26 cellular contexts compared by ENCODE assay signal in genomic region chr20:20454850-20455627, GRCh38.
DNase-seq lines count a peak whose midpoint lies in the region; ATAC-seq and TF ChIP-seq lines count a peak whose summit lies in the region.
"Had no signal": no experiment of that assay in that cellular context is flagged by ENCODE, and none has a peak within 500 bp of the region (broad histone marks: within the 10 kb centered on the region; RNA-seq: fewer than 3 reads in every experiment).

No MANE protein-coding gene starts in this region.

- peaks cover 37% of the 10 kb centered on the region for H3K4me1 Mint-ChIP-seq in activated CD4-positive, alpha-beta T cell treated with anti-CD3 and anti-CD28 coated beads, Interleukin-2, amount 10 ng/mL, durations not matched to agents 24 days and 14 days

- H3K27ac Mint-ChIP-seq in activated CD4-positive, alpha-beta T cell treated with anti-CD3 and anti-CD28 coated beads, Interleukin-2, amount 10 ng/mL, durations not matched to agents 24 days and 14 days = peak overlapping the region; percentile 58
- H3K27ac Mint-ChIP-seq: stimulated activated memory B cell treated with anti-CD40 and anti-IgM and Interleukin-4, amounts not matched to agents 10 μg/mL and 1 μg/mL and 100 μg/mL, for 72 hours had no signal

- peaks cover 0 to 25% (median 4%) of the 10 kb centered on the region in 9 donors for H3K36me3 ChIP-seq in heart right ventricle
- H3K36me3 ChIP-seq: prostate gland, uterus had no signal

- H3K4me1 ChIP-seq in heart right ventricle = peaks cover 0 to 42% (median 24%) of the 10 kb centered on the region in 9 donors
- H3K4me1 ChIP-seq: Peyer's patch, prostate gland, testis, uterus had no signal

- H3K9me3 ChIP-seq in heart right ventricle = no peaks in the 10 kb centered on the region
- H3K9me3 ChIP-seq: esophagus muscularis mucosa, gastrocnemius medialis, Peyer's patch, prostate gland, SK-N-SH, testis, uterus had no signal

- 72 to 80% methylated on average over 21 of the region's 21 CpGs for WGBS in heart right ventricle, 2 donors

- H3K9me3 Mint-ChIP-seq in activated CD4-positive, alpha-beta T cell treated with anti-CD3 and anti-CD28 coated beads, Interleukin-2, amount 10 ng/mL, durations not matched to agents 24 days and 14 days = no peaks in the 10 kb centered on the region
- H3K9me3 Mint-ChIP-seq: stimulated activated memory B cell treated with anti-CD40 and anti-IgM and Interleukin-4, amounts not matched to agents 10 μg/mL and 1 μg/mL and 100 μg/mL, for 72 hours had no signal

- peak in 6 of 8 donors; percentile 21 to 57 (median 38) for ATAC-seq in heart right ventricle
- no peak for ATAC-seq in GM21786 (IDR thresholded peaks at IDR 0.05; ENCODE audit: unreplicated experiment)
- ATAC-seq: activated CD4-positive, CD25-positive, alpha-beta regulatory T cell treated with anti-CD3 and anti-CD28 coated beads, Interleukin-2, amount 50 U/mL, for 24 hours; stimulated activated memory B cell treated with anti-CD40 and anti-IgM and Interleukin-4, amounts not matched to agents 10 μg/mL and 1 μg/mL and 100 μg/mL, for 72 hours had no signal

- DNase-seq in activated CD4-positive, alpha-beta T cell treated with anti-CD3 and anti-CD28 coated beads, Interleukin-2, amount 10 ng/mL, durations not matched to agents 24 days and 14 days = no peak
- no peak for DNase-seq in activated CD4-positive, alpha-beta T cell treated with anti-CD3 and anti-CD28 coated beads for 1 hour
- DNase-seq in NCI-H1092 treated with DMSO at 0.1 percent for 48 hours (lab: John Stamatoyannopoulos, UW) = peak; percentile 62
- peak; percentile 92 for DNase-seq in NCI-H82 (lab: John Stamatoyannopoulos, UW)
- DNase-seq in heart right ventricle = no peak
- no peak for DNase-seq in SKM-1 (lab: John Stamatoyannopoulos, UW; ENCODE audit: unreplicated experiment)
- no peak for DNase-seq in GM19238 (ENCODE audit: insufficient read length, low spot score)
- DNase-seq: activated effector memory CD4-positive, alpha-beta T cell treated with Interleukin-2 at 50 U/mL for 16 hours; effector memory CD4-positive, alpha-beta T cell; gastrocnemius medialis; GM23248; Kasumi-1; kidney; mammary epithelial cell; NK-92 treated with Interleukin-12 subunit alpha and Interleukin-12 subunit beta, amount 100 ng/mL, for 24 hours; Peyer's patch; SK-N-SH; T1000; testis; uterus had no signal

- peaks cover 47% of the 10 kb centered on the region for H3K36me3 Mint-ChIP-seq in activated CD4-positive, alpha-beta T cell treated with anti-CD3 and anti-CD28 coated beads, Interleukin-2, amount 10 ng/mL, durations not matched to agents 24 days and 14 days (ENCODE audit: low read depth)

- no peak overlapping the region for H3K4me3 Mint-ChIP-seq in activated CD4-positive, alpha-beta T cell treated with anti-CD3 and anti-CD28 coated beads, Interleukin-2, amount 10 ng/mL, durations not matched to agents 24 days and 14 days
- H3K4me3 Mint-ChIP-seq: stimulated activated memory B cell treated with anti-CD40 and anti-IgM and Interleukin-4, amounts not matched to agents 10 μg/mL and 1 μg/mL and 100 μg/mL, for 72 hours had no signal

- intact Hi-C loops in activated CD4-positive, alpha-beta T cell treated with anti-CD3 and anti-CD28 coated beads, Interleukin-2, amount 10 ng/mL, durations not matched to agents 24 days and 14 days (cut with micrococcal nuclease) = no loop called here
- intact Hi-C loops in heart right ventricle (cut with DNase I) = no loop called here

- TF ChIP-seq CTCF in heart right ventricle (IDR thresholded peaks at IDR 0.05) = no peak

- H3K27ac ChIP-seq in heart right ventricle = peak overlapping the region in 4 of 10 donors; percentile 33 to 57 (median 44)
- H3K27ac ChIP-seq: esophagus muscularis mucosa, GM23248, Peyer's patch, prostate gland, testis, uterus had no signal

- no peaks in the 10 kb centered on the region for H3K27me3 ChIP-seq in heart right ventricle
- H3K27me3 ChIP-seq: esophagus muscularis mucosa, gastrocnemius medialis, Peyer's patch, testis, uterus had no signal

- no peak overlapping the region for H3K4me3 ChIP-seq in heart right ventricle
- H3K4me3 ChIP-seq: esophagus muscularis mucosa, gastrocnemius medialis, GM23248, Peyer's patch, prostate gland, smooth muscle cell, testis, uterus had no signal

- H3K27me3 Mint-ChIP-seq in activated CD4-positive, alpha-beta T cell treated with anti-CD3 and anti-CD28 coated beads, Interleukin-2, amount 10 ng/mL, durations not matched to agents 24 days and 14 days = no peaks in the 10 kb centered on the region
- H3K27me3 Mint-ChIP-seq: stimulated activated memory B cell treated with anti-CD40 and anti-IgM and Interleukin-4, amounts not matched to agents 10 μg/mL and 1 μg/mL and 100 μg/mL, for 72 hours had no signal

Comparison
In these comparisons a context has a peak if more than half of its experiments do, and no peak if none do; other contexts are left out.
1. DNase-seq: peak in NCI-H1092 treated with DMSO at 0.1 percent for 48 hours (single experiment) and NCI-H82 (single experiment); none in activated CD4-positive, alpha-beta T cell treated with anti-CD3 and anti-CD28 coated beads, Interleukin-2, amount 10 ng/mL, durations not matched to agents 24 days and 14 days (single experiment), activated CD4-positive, alpha-beta T cell treated with anti-CD3 and anti-CD28 coated beads for 1 hour (single experiment), heart right ventricle (0 of 2), SKM-1 (single experiment) and GM19238 (single experiment).